In the genomic region with DNA sequence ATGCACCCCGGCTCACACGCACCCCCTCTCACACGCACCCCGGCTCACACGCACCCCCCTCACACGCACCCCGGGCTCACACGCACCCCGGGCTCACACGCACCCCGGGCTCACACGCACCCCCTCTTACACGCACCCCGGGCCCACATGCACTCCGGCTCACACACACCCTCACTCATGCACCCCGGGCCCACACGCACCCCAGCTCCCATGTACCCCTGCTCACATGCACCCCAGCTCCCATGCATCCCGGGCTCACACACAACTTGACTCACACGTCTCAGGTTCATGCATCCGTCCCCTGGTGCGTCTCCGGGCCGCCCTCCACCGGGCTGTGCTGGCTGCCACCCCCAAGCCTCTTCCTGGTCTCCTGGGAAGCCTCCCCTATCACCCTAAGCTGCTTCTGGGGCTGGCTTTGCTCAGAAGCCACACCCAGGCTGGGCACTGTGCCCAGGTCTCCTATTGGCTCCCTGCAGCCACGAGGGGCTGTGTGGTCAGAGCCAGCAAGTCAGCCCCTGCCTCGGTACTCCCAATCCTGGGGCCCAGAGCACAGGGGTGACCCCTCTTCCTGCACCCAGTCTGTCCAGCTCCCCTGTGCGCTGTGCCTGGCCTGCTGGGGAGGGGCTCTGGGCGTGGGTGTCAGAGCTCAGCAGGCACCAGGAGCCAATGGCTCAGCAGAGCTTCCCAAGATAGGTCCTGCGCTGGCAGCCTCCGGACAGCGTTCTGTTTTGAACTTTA, we compare ENCODE assay signal across 8 cellular contexts. TPM values are rescaled to one million over a fixed set of nuclear protein-coding genes. Genes with fewer than 3 reads are reported as not detected.
DNase-seq lines count a peak whose midpoint lies in the region; ATAC-seq and TF ChIP-seq lines count a peak whose summit lies in the region.

No MANE protein-coding gene starts in this region.

- ATAC-seq in GM21786 (IDR thresholded peaks at IDR 0.05; ENCODE audit: unreplicated experiment) = no peak

- H3K36me3 ChIP-seq in GM23248 (ENCODE audit: low read depth) (no peaks in the 10 kb centered on the region), osteoblast (ENCODE audit: insufficient read depth, low read length) (peaks cover 3% of the 10 kb centered on the region)

- DNase-seq in GM23248 (peak; percentile 91), NCI-H82 (lab: John Stamatoyannopoulos, UW) (peak; percentile 92), erythroblast (lab: John Stamatoyannopoulos, UW) (peak; percentile 89 to 90), osteoblast (ENCODE audit: insufficient read length, low spot score, missing footprints) (peak; percentile 100), SKM-1 treated with dmso at 0.1 percent for 144 hours (lab: John Stamatoyannopoulos, UW; ENCODE audit: unreplicated experiment) (no peak)
- no peak for DNase-seq in effector CD8-positive, alpha-beta T cell (lab: John Stamatoyannopoulos, UW)
- no peak for DNase-seq in activated effector memory CD4-positive, alpha-beta T cell treated with anti-CD3 and anti-CD28 coated beads, Interleukin-2, amount 50 U/mL, for 16 hours

- 0 out of 2 replicates have a peak, but pooled peaks cover 7% of the 10 kb centered on the region for H3K4me1 ChIP-seq in GM23248 (ENCODE audit: insufficient read depth)
- peaks cover 7% of the 10 kb centered on the region for H3K4me1 ChIP-seq in osteoblast (ENCODE audit: insufficient read depth, low read length)

- H3K9me3 ChIP-seq in GM23248 (ENCODE audit: low read depth) (no peaks in the 10 kb centered on the region), osteoblast (ENCODE audit: low read depth, low read length) (no peaks in the 10 kb centered on the region)

- peak overlapping the region; percentile 48 for H3K4me2 ChIP-seq in GM23248 (ENCODE audit: unreplicated experiment)
- H3K4me2 ChIP-seq in osteoblast (ENCODE audit: insufficient read depth, low read length) = peak overlapping the region; percentile 56

- no peak overlapping the region for H2AFZ ChIP-seq in GM23248
- H2AFZ ChIP-seq in osteoblast (ENCODE audit: low read length) = no peak overlapping the region

- TF ChIP-seq POLR2A in erythroblast (IDR thresholded peaks at IDR 0.05; ENCODE audit: low read length) = peak; percentile 58

- H3K9ac ChIP-seq in GM23248 = peak overlapping the region; percentile 42; the same call in 1 of the 2 replicates

- H3K4me3 ChIP-seq in GM23248 (no peak overlapping the region), osteoblast (ENCODE audit: insufficient read depth, low read length) (peak overlapping the region; percentile 37)

- no peaks in the 10 kb centered on the region for H4K20me1 ChIP-seq in GM23248 (ENCODE audit: insufficient read depth)
- H4K20me1 ChIP-seq in osteoblast (ENCODE audit: insufficient read depth, low read length) = peaks cover 60% of the 10 kb centered on the region

- H3K9me2 ChIP-seq in GM23248 (ENCODE audit: insufficient read depth) = no peaks in the 10 kb centered on the region

- in situ Hi-C loops in GM23248 (cut with MboI) = no loop called here

- H3K27me3 ChIP-seq in GM23248 (replicated peaks; ENCODE audit: insufficient read depth) (no peaks in the 10 kb centered on the region), osteoblast (ENCODE audit: insufficient read depth, low read length) (no peaks in the 10 kb centered on the region)

- TF ChIP-seq CTCF in osteoblast (IDR thresholded peaks at IDR 0.05; ENCODE audit: extremely low read depth, low read depth, low read length) = no peak

- no peaks in the 10 kb centered on the region for H3F3A ChIP-seq in GM23248 (ENCODE audit: insufficient read depth)

- H3K79me2 ChIP-seq in GM23248 (ENCODE audit: insufficient read depth) (0 out of 2 replicates have a peak, but pooled peaks cover 5% of the 10 kb centered on the region), osteoblast (ENCODE audit: insufficient read depth, low read length) (peaks cover 68% of the 10 kb centered on the region)

- H3K27ac ChIP-seq in GM23248 (peak overlapping the region; percentile 25; the same call in 1 of the 2 replicates), osteoblast (ENCODE audit: low read depth, low read length) (peak overlapping the region; percentile 70)

- 28 to 37% methylated on average over 14 to 31 of the region's 31 CpGs for WGBS in GM23248 (ENCODE audit: low coverage in 1 of 2, low lambda C conversion rate in 2 of 2, missing lambda C conversion rate in 2 of 2), 2 experiments

RNA-seq across cellular contexts. Expression of gene TSPAN4, which starts 16.9 kb away (rescaled TPM):
- 340 and 393 TPM in 2 replicates for total RNA-seq in GM23248 (2014; rRNA removed; shearing (Covaris generic))
- 343 and 344 TPM in 2 replicates for polyA plus RNA-seq in GM23248 (2016; fragmentation: Nextera tagmentation; extraction: Ambion mirVana)
- total RNA-seq in osteoblast = 168 and 186 TPM in 2 replicates

RNA-seq across cellular contexts. Expression of gene POLR2L, which starts 17.2 kb away (rescaled TPM):
- total RNA-seq in GM23248 (2014; rRNA removed; shearing (Covaris generic)) = 67.8 and 113 TPM in 2 replicates
- 804 and 820 TPM in 2 replicates for polyA plus RNA-seq in GM23248 (2016; fragmentation: Nextera tagmentation; extraction: Ambion mirVana)
- total RNA-seq in osteoblast = 47.4 and 60.8 TPM in 2 replicates

RNA-seq across cellular contexts. Expression of gene CD151, which starts 26.8 kb away (rescaled TPM):
- 1,651 and 1,751 TPM in 2 replicates for total RNA-seq in GM23248 (2014; rRNA removed; shearing (Covaris generic))
- 796 and 807 TPM in 2 replicates for polyA plus RNA-seq in GM23248 (2016; fragmentation: Nextera tagmentation; extraction: Ambion mirVana)
- 366 and 416 TPM in 2 replicates for total RNA-seq in osteoblast

RNA-seq across cellular contexts. Expression of gene CRACR2B, which starts 31.8 kb away (rescaled TPM):
- 0.38 and 2.3 TPM in 2 replicates for total RNA-seq in GM23248 (2014; rRNA removed; shearing (Covaris generic))
- 1.2 and 2.0 TPM in 2 replicates for polyA plus RNA-seq in GM23248 (2016; fragmentation: Nextera tagmentation; extraction: Ambion mirVana)
- total RNA-seq in osteoblast = 0.59 and 0.72 TPM in 2 replicates

RNA-seq across cellular contexts. Expression of gene PNPLA2, which starts 40.8 kb away (rescaled TPM):
- 35.2 and 38.7 TPM in 2 replicates for total RNA-seq in GM23248 (2014; rRNA removed; shearing (Covaris generic))
- polyA plus RNA-seq in GM23248 (2016; fragmentation: Nextera tagmentation; extraction: Ambion mirVana) = 87.6 and 98.1 TPM in 2 replicates
- total RNA-seq in osteoblast = 32.1 and 32.6 TPM in 2 replicates

Comparison
In these comparisons a context has a peak if more than half of its experiments do, and no peak if none do; other contexts are left out.
1. DNase-seq: peak in GM23248 (single experiment), NCI-H82 (single experiment), erythroblast (2 of 2) and osteoblast (single experiment); none in effector CD8-positive, alpha-beta T cell (single experiment), SKM-1 treated with dmso at 0.1 percent for 144 hours (single experiment) and activated effector memory CD4-positive, alpha-beta T cell treated with anti-CD3 and anti-CD28 coated beads, Interleukin-2, amount 50 U/mL, for 16 hours (single experiment).